17 cellular contexts compared by ENCODE assay signal in the genomic region with DNA sequence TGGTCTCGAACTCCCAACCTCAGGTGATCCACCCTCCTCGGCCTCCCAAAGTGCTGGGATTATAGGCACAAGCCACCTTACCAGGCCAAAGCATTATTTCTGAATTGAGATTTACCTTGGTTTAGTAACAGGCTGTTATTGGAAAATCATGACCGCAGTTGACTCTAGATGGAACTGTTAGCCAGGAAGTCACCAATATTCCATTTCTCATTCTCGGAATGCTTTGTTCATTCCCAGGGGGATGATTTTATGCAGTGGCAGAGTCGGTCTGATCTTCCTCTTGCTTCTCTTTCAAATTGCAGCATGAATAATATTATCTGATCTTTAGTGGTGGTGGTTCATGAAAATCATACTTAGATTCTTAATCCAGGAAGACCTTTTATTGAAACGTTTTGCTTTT.
DNase-seq lines count a peak whose midpoint lies in the region; ATAC-seq and TF ChIP-seq lines count a peak whose summit lies in the region.
"Had no signal": no experiment of that assay in that cellular context is flagged by ENCODE, and none has a peak within 500 bp of the region (broad histone marks: within the 10 kb centered on the region; RNA-seq: fewer than 3 reads in every experiment).

No MANE protein-coding gene starts in this region.

- H3K36me3 Mint-ChIP-seq in HFFc6 (ENCODE audit: low read depth): no peaks in the 10 kb centered on the region
- H3K36me3 Mint-ChIP-seq in activated naive CD4-positive, alpha-beta T cell treated with anti-CD3 and anti-CD28 coated beads, Interleukin-2, amount 10 ng/mL, durations not matched to agents 7 days and 5 days: no peaks in the 10 kb centered on the region
- H3K36me3 Mint-ChIP-seq: WTC11 had no signal

- BruUV-seq in PC-9 (replicated peaks; lab: Mats Ljungman, UMichigan): no TSS peak

- DNase-seq in AG04450 (ENCODE audit: low read depth, low spot score) (no peak), HFFc6 (peak; percentile 17), astrocyte of the spinal cord (ENCODE audit: low read depth, low spot score) (peak; percentile 31), left lobe of liver (ENCODE audit: low spot score) (no peak), PC-9 (no peak), HT-29 (ENCODE audit: low spot score) (no peak)
- no peak for DNase-seq in activated naive CD4-positive, alpha-beta T cell treated with anti-CD3 and anti-CD28 coated beads, Interleukin-2, amount 10 ng/mL, durations not matched to agents 7 days and 5 days
- DNase-seq: activated T-cell treated with anti-CD3 and anti-CD28 coated beads, Interleukin-2, amount 50 U/mL, for 72 hours; COR-L47; H9; Kasumi-1; NCI-H226; retina; SHP77 had no signal

- H3K27me3 Mint-ChIP-seq in HFFc6 (ENCODE audit: insufficient read depth): no peaks in the 10 kb centered on the region
- no peaks in the 10 kb centered on the region for H3K27me3 Mint-ChIP-seq in activated naive CD4-positive, alpha-beta T cell treated with anti-CD3 and anti-CD28 coated beads, Interleukin-2, amount 10 ng/mL, durations not matched to agents 7 days and 5 days

- no peak overlapping the region; the same call in 1 of the 2 replicates for H3K27ac Mint-ChIP-seq in HFFc6
- no peak overlapping the region for H3K27ac Mint-ChIP-seq in activated naive CD4-positive, alpha-beta T cell treated with anti-CD3 and anti-CD28 coated beads, Interleukin-2, amount 10 ng/mL, durations not matched to agents 7 days and 5 days
- H3K27ac Mint-ChIP-seq: activated T-cell treated with anti-CD3 and anti-CD28 coated beads, Interleukin-2, amount 50 U/mL, for 72 hours; WTC11 had no signal

- H3K4me1 ChIP-seq in PC-9 (replicated peaks; ENCODE audit: insufficient read depth): no peaks in the 10 kb centered on the region
- H3K4me1 ChIP-seq: tibial nerve had no signal

- CTCF ChIA-PET in AG04450 (lab: Charles Lee) (interaction anchor here (0.6 to 2.1 kb wide), 2 partner anchors 35 to 367 kb away, joined by 3 to 8 read pairs; no protein-coding TSS in a partner anchor), PC-9 (lab: Charles Lee) (no interaction called here)
- CTCF ChIA-PET in activated naive CD4-positive, alpha-beta T cell treated with anti-CD3 and anti-CD28 coated beads, Interleukin-2, amount 10 ng/mL, durations not matched to agents 7 days and 5 days (lab: Charles Lee): interaction anchor here (1.0 to 3.8 kb wide), 8 partner anchors 112 to 501 kb away, joined by 3 to 26 read pairs (median 9); no protein-coding TSS in a partner anchor

- H3K36me3 ChIP-seq in PC-9 (ENCODE audit: low read depth): no peaks in the 10 kb centered on the region
- H3K36me3 ChIP-seq: tibial nerve had no signal

- in situ Hi-C loops in astrocyte of the spinal cord (cut with HindIII; ENCODE audit: low sequenced_read_pairs): no loop called here

- no peaks in the 10 kb centered on the region for H3F3A ChIP-seq in PC-9 (ENCODE audit: insufficient read depth, low read depth)

- ATAC-seq in left lobe of liver (peak; percentile 81), GM21723 (IDR thresholded peaks at IDR 0.05; ENCODE audit: unreplicated experiment) (no peak)
- ATAC-seq: activated T-cell treated with anti-CD3 and anti-CD28 coated beads, Interleukin-2, amount 50 U/mL, for 72 hours; WTC11 had no signal

- peaks cover 4% of the 10 kb centered on the region; the same call in 1 of the 2 replicates for H3K9me3 Mint-ChIP-seq in HFFc6
- H3K9me3 Mint-ChIP-seq in activated naive CD4-positive, alpha-beta T cell treated with anti-CD3 and anti-CD28 coated beads, Interleukin-2, amount 10 ng/mL, durations not matched to agents 7 days and 5 days: no peaks in the 10 kb centered on the region
- H3K9me3 Mint-ChIP-seq: activated T-cell treated with anti-CD3 and anti-CD28 coated beads, Interleukin-2, amount 50 U/mL, for 72 hours; H9; WTC11 had no signal

- H3K27me3 ChIP-seq in AG04450 (ENCODE audit: control insufficient read depth, insufficient read depth, low read length) (no peaks in the 10 kb centered on the region), PC-9 (ENCODE audit: insufficient read depth, low read depth) (no peaks in the 10 kb centered on the region)
- H3K27me3 ChIP-seq: tibial nerve had no signal

- peak overlapping the region; percentile 23 for H3K4me3 Mint-ChIP-seq in HFFc6
- H3K4me3 Mint-ChIP-seq in activated naive CD4-positive, alpha-beta T cell treated with anti-CD3 and anti-CD28 coated beads, Interleukin-2, amount 10 ng/mL, durations not matched to agents 7 days and 5 days: no peak overlapping the region
- H3K4me3 Mint-ChIP-seq: activated T-cell treated with anti-CD3 and anti-CD28 coated beads, Interleukin-2, amount 50 U/mL, for 72 hours; H9; WTC11 had no signal

- H3K9me3 ChIP-seq in AG04450 (ENCODE audit: control insufficient read depth, insufficient read depth, low read length) (no peaks in the 10 kb centered on the region), PC-9 (ENCODE audit: insufficient read depth, low read depth) (peaks cover 2% of the 10 kb centered on the region)

- no peak overlapping the region for H3K4me3 ChIP-seq in AG04450 (ENCODE audit: low read depth, low read length)
- H3K4me3 ChIP-seq in astrocyte of the spinal cord (ENCODE audit: low read depth, low read length): no peak overlapping the region
- H3K4me3 ChIP-seq in PC-9: no peak overlapping the region
- H3K4me3 ChIP-seq: tibial nerve had no signal

- no peaks in the 10 kb centered on the region for H3K9me2 ChIP-seq in PC-9 (ENCODE audit: insufficient read depth)

- no peaks in the 10 kb centered on the region for H3K79me2 ChIP-seq in PC-9 (ENCODE audit: low read depth)

- no peak overlapping the region for H3K4me2 ChIP-seq in PC-9

- H2AFZ ChIP-seq in PC-9: no peak overlapping the region; the same call in 1 of the 2 replicates

- peaks cover 34% of the 10 kb centered on the region for H3K4me1 Mint-ChIP-seq in HFFc6 (ENCODE audit: low read depth)
- H3K4me1 Mint-ChIP-seq in activated naive CD4-positive, alpha-beta T cell treated with anti-CD3 and anti-CD28 coated beads, Interleukin-2, amount 10 ng/mL, durations not matched to agents 7 days and 5 days: no peaks in the 10 kb centered on the region
- H3K4me1 Mint-ChIP-seq: H9, WTC11 had no signal

- H4K20me1 ChIP-seq in PC-9 (ENCODE audit: insufficient read depth): no peaks in the 10 kb centered on the region

- POLR2A ChIA-PET in AG04450 (lab: Yijun Ruan, JAX): no interaction called here
- POLR2A ChIA-PET in PC-9 (lab: Charles Lee; ENCODE audit: unreplicated experiment): no interaction called here

- H3K27ac ChIP-seq in AG04450 (ENCODE audit: low read depth, low read length) (no peak overlapping the region), PC-9 (no peak overlapping the region)
- H3K27ac ChIP-seq: tibial nerve had no signal

- intact Hi-C loops in PC-9 (cut with micrococcal nuclease; ENCODE audit: unreplicated experiment): loop anchor here (5.0 kb wide), 1 partner anchor 369 kb away; no protein-coding TSS in a partner anchor

- TF ChIP-seq CTCF in AG04450 (IDR thresholded peaks at IDR 0.05; ENCODE audit: low read depth, low read length): 0 out of 2 replicates have a peak, but pooled peaks have one; percentile 8
- peak; percentile 44; the same call in 1 of the 2 replicates for TF ChIP-seq CTCF in HFFc6 (IDR thresholded peaks at IDR 0.05)
- peak; percentile 15 for TF ChIP-seq CTCF in astrocyte of the spinal cord (IDR thresholded peaks at IDR 0.05; ENCODE audit: low read depth, low read length)
- TF ChIP-seq CTCF in PC-9 (conservative IDR thresholded peaks at IDR 0.05): no peak

Comparison
In these comparisons a context has a peak if more than half of its experiments do, and no peak if none do; other contexts are left out.
1. DNase-seq: peak in HFFc6 (single experiment) and astrocyte of the spinal cord (single experiment); none in AG04450 (single experiment), left lobe of liver (single experiment), PC-9 (0 of 2), HT-29 (single experiment) and activated naive CD4-positive, alpha-beta T cell treated with anti-CD3 and anti-CD28 coated beads, Interleukin-2, amount 10 ng/mL, durations not matched to agents 7 days and 5 days (single experiment).